In the genomic region with DNA sequence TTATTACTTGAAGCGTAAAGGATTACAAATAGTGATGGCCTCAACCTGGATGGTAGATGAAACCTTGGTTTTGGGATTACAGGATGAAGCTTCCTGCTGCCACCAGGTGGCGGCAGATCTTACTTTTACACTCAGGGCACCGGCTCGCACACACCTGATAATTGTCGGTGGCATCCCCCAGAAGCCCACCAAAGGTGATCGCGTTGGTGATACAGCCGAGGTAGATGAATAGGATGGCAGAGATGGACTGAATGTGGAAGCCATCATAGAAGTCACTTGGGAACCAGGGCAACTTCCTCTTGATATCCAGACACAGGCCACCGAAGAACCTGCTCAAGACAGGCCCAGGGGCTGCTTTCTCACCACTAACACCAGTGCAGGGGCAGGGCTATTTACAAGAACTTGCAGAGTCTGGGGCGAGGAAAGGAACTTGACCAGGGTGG, we compare ENCODE assay signal across 9 cellular contexts. TPM values are rescaled to one million over a fixed set of nuclear protein-coding genes. Genes with fewer than 3 reads are reported as not detected.
DNase-seq lines count a peak whose midpoint lies in the region; ATAC-seq and FAIRE-seq lines count a peak whose summit lies in the region.
"Had no signal": no experiment of that assay in that cellular context is flagged by ENCODE, and none has a peak within 500 bp of the region (broad histone marks: within the 10 kb centered on the region; RNA-seq: fewer than 3 reads in every experiment).

No MANE protein-coding gene starts in this region.

- CTCF ChIA-PET in CD4-positive, alpha-beta memory T cell (lab: Charles Lee; ENCODE audit: partially characterized antibody): interaction anchor here (0.6 to 9.9 kb wide), 51 partner anchors 8 to 434 kb away, joined by 3 to 303 read pairs (median 4); a partner anchor contains a TSS

- no peaks in the 10 kb centered on the region for H3K9me3 Mint-ChIP-seq in CD4-positive, alpha-beta memory T cell

- peak; percentile 37 for FAIRE-seq in RCC 7860 (lab: Jason Lieb, UNC)

- H3K4me1 Mint-ChIP-seq in CD4-positive, alpha-beta memory T cell: peaks cover 4 to 8% (median 6%) of the 10 kb centered on the region in 4 donors

- peak overlapping the region in 1 of 8 donors; percentile 55 for H3K4me3 Mint-ChIP-seq in CD4-positive, alpha-beta memory T cell

- peaks cover 8 to 13% of the 10 kb centered on the region in 2 donors for H3K36me3 Mint-ChIP-seq in CD4-positive, alpha-beta memory T cell

- H3K36me3 ChIP-seq in CD4-positive, alpha-beta memory T cell (ENCODE audit: insufficient read depth, low read length): no peaks in the 10 kb centered on the region
- no peaks in the 10 kb centered on the region for H3K36me3 ChIP-seq in H7 (replicated peaks; ENCODE audit: control insufficient read depth, insufficient read depth, low read length)
- H3K36me3 ChIP-seq: SJSA1 had no signal

- H3K4me3 ChIP-seq in CD4-positive, alpha-beta memory T cell (ENCODE audit: low read length in 2 of 2): no peak overlapping the region
- H3K4me3 ChIP-seq in H7 (ENCODE audit: insufficient read depth, low read depth, low read length): no peak overlapping the region
- H3K4me3 ChIP-seq: SJSA1 had no signal

- no peaks in the 10 kb centered on the region for H3K9me3 ChIP-seq in CD4-positive, alpha-beta memory T cell (ENCODE audit: control insufficient read depth in 1 of 2, low read length in 2 of 2)
- H3K9me3 ChIP-seq: SJSA1 had no signal

- no peak overlapping the region for H3K27ac ChIP-seq in CD4-positive, alpha-beta memory T cell (ENCODE audit: low read depth, low read length)
- H3K27ac ChIP-seq: SJSA1 had no signal

- H3K27me3 Mint-ChIP-seq in CD4-positive, alpha-beta memory T cell: no peaks in the 10 kb centered on the region

- no peak for ATAC-seq in HG03457 (IDR thresholded peaks at IDR 0.05; ENCODE audit: unreplicated experiment)

- peak in 4 of 5 donors; percentile 53 to 59 (median 57) for DNase-seq in CD4-positive, alpha-beta memory T cell
- peak; percentile 89 for DNase-seq in H7
- DNase-seq in RCC 7860 (ENCODE audit: low spot score): peak; percentile 28
- DNase-seq in activated T-helper 9 cell treated with anti-CD3 and anti-CD28 coated beads, Interleukin-2, amount 50 U/mL, for 16 hours (ENCODE audit: low read depth): peak; percentile 30
- DNase-seq in germinal center (ENCODE audit: low spot score): peak; percentile 74
- DNase-seq in renal cortical epithelial cell (ENCODE audit: low read depth): peak; percentile 33
- DNase-seq in NCI-H128 (lab: John Stamatoyannopoulos, UW; ENCODE audit: unreplicated experiment): no peak

- no peaks in the 10 kb centered on the region for H3K27me3 ChIP-seq in CD4-positive, alpha-beta memory T cell (ENCODE audit: insufficient read depth, low read length)
- no peaks in the 10 kb centered on the region for H3K27me3 ChIP-seq in H7 (ENCODE audit: control insufficient read depth, insufficient read depth, low read length)
- H3K27me3 ChIP-seq: SJSA1 had no signal

- intact Hi-C loops in CD4-positive, alpha-beta memory T cell (cut with micrococcal nuclease): loop anchor here (1.0 to 10.0 kb wide), 5 partner anchors 85 to 425 kb away; a partner anchor contains a TSS

- POLR2A ChIA-PET in CD4-positive, alpha-beta memory T cell (lab: Charles Lee; ENCODE audit: partially characterized antibody): interaction anchor here (0.7 to 2.1 kb wide), 5 partner anchors 40 to 283 kb away, joined by 4 to 6 read pairs (median 5); a partner anchor contains a TSS

- peak overlapping the region in 3 of 7 donors; percentile 55 to 84 (median 84) for H3K27ac Mint-ChIP-seq in CD4-positive, alpha-beta memory T cell

- peaks cover 4% of the 10 kb centered on the region for H3K4me1 ChIP-seq in CD4-positive, alpha-beta memory T cell (ENCODE audit: insufficient read depth, low read length)
- H3K4me1 ChIP-seq: SJSA1 had no signal

RNA-seq across cellular contexts. Expression of a gene that starts 51.8 kb away (rescaled TPM):
- total RNA-seq in CD4-positive, alpha-beta memory T cell: 10 to 100 TPM; 23.8 to 25.0 TPM
- polyA plus RNA-seq in CD4-positive, alpha-beta memory T cell: 10 to 100 TPM; 13.7 to 16.3 TPM
- total RNA-seq in H7 (2014; rRNA removed; shearing (Covaris generic)): 303 and 311 TPM in 2 replicates
- 66.7 and 119 TPM in 2 replicates for total RNA-seq in renal cortical epithelial cell
